Comparison of ENCODE assay signal across 9 cellular contexts in genomic region chr11:112227471-112227870, GRCh38. TPM values are rescaled to one million over a fixed set of nuclear protein-coding genes. Genes with fewer than 3 reads are reported as not detected.
DNase-seq lines count a peak whose midpoint lies in the region; ATAC-seq and TF ChIP-seq lines count a peak whose summit lies in the region.
"Had no signal": no experiment of that assay in that cellular context is flagged by ENCODE, and none has a peak within 500 bp of the region (broad histone marks: within the 10 kb centered on the region; RNA-seq: fewer than 3 reads in every experiment).

No MANE protein-coding gene starts in this region.

- peaks cover 9 to 18% (median 10%) of the 10 kb centered on the region in 3 donors for H3K4me1 ChIP-seq in skeletal muscle tissue (ENCODE audit: control insufficient read depth in 3 of 3, insufficient read depth in 3 of 3, low read length in 3 of 3)

- POLR2A ChIA-PET in activated B cell treated with CpG ODN at 0.5 μM for 24 hours (lab: Charles Lee), result interaction anchor here (1.3 to 3.1 kb wide), 3 partner anchors 48 to 356 kb away, joined by 3 to 26 read pairs (median 7); partner anchors contain the start of gene ALG9

- peak overlapping the region; percentile 92 for H3K4me3 Mint-ChIP-seq in activated B cell treated with CpG ODN at 0.5 μM for 24 hours

- H3K9me3 ChIP-seq in skeletal muscle tissue (ENCODE audit: control insufficient read depth in 3 of 3, low read length in 3 of 3), result no peaks in the 10 kb centered on the region

- peak overlapping the region; percentile 96 for H3K27ac Mint-ChIP-seq in activated B cell treated with CpG ODN at 0.5 μM for 24 hours

- peak overlapping the region; percentile 80; the same call in 1 of the 2 replicates for H3K4me3 ChIP-seq in H7 (ENCODE audit: insufficient read depth, low read depth, low read length)
- H3K4me3 ChIP-seq in fibroblast of villous mesenchyme (ENCODE audit: low read depth, low read length), result peak overlapping the region; percentile 87
- peak overlapping the region; percentile 83 to 100 (median 99) for H3K4me3 ChIP-seq in skeletal muscle tissue (ENCODE audit: low read length in 3 of 3)

- no peak for TF ChIP-seq CTCF in activated B cell treated with CpG ODN at 0.5 μM for 24 hours (IDR thresholded peaks at IDR 0.05)
- no peak for TF ChIP-seq CTCF in fibroblast of villous mesenchyme (IDR thresholded peaks at IDR 0.05; ENCODE audit: insufficient read depth, low read depth, low read length)

- H3K9ac ChIP-seq in skeletal muscle tissue (ENCODE audit: low read depth in 1 of 3, low read length in 3 of 3), result peak overlapping the region in 2 of 3 donors; percentile 88 to 100

- DNase-seq in H7, result no peak
- no peak for DNase-seq in activated B cell treated with CpG ODN at 0.5 μM for 24 hours
- no peak for DNase-seq in fibroblast of villous mesenchyme (ENCODE audit: low read depth)
- DNase-seq in NCI-H2171 (lab: John Stamatoyannopoulos, UW), result no peak
- no peak for DNase-seq in head of caudate nucleus
- no peak for DNase-seq in NOMO-1 treated with DMSO at 0.1 percent for 48 hours (lab: John Stamatoyannopoulos, UW; ENCODE audit: unreplicated experiment)
- DNase-seq: NCI-H1048 had no signal

- H3K27me3 ChIP-seq in H7 (ENCODE audit: control insufficient read depth, insufficient read depth, low read length) (no peaks in the 10 kb centered on the region), skeletal muscle tissue (ENCODE audit: control insufficient read depth in 3 of 3, insufficient read depth in 3 of 3, low read length in 3 of 3) (no peaks in the 10 kb centered on the region)

- peak overlapping the region; percentile 98 for H3K27ac ChIP-seq in skeletal muscle tissue (ENCODE audit: low read depth, low read length)

- H3K4me1 Mint-ChIP-seq in activated B cell treated with CpG ODN at 0.5 μM for 24 hours, result peaks cover 13% of the 10 kb centered on the region

- intact Hi-C loops in activated B cell treated with CpG ODN at 0.5 μM for 24 hours (cut with micrococcal nuclease), result loop anchor here (2.0 kb wide), 6 partner anchors 53 to 1799 kb away; partner anchors contain the start of genes ALG9, CFAP68, FDX1 and FDXACB1
- intact Hi-C loops in head of caudate nucleus (cut with DNase I), result loop anchor here (2.0 kb wide), 1 partner anchor 53 kb away; no protein-coding TSS in a partner anchor

- ATAC-seq in activated B cell treated with CpG ODN at 0.5 μM for 24 hours (ENCODE audit: low read depth) (no peak), GM19467 (IDR thresholded peaks at IDR 0.05; ENCODE audit: unreplicated experiment) (no peak)

- CTCF ChIA-PET in activated B cell treated with CpG ODN at 0.5 μM for 24 hours (lab: Charles Lee), result interaction anchor here (2.8 kb wide), 1 partner anchor 53 kb away, joined by 17 read pairs; no protein-coding TSS in a partner anchor

- H3K36me3 ChIP-seq in H7 (replicated peaks; ENCODE audit: control insufficient read depth, insufficient read depth, low read length), result peaks cover 3% of the 10 kb centered on the region
- H3K36me3 ChIP-seq in skeletal muscle tissue (ENCODE audit: control insufficient read depth in 3 of 3, insufficient read depth in 3 of 3, low read length in 3 of 3), result peaks cover 9 to 23% (median 19%) of the 10 kb centered on the region in 3 donors

- no peaks in the 10 kb centered on the region for H3K9me3 Mint-ChIP-seq in activated B cell treated with CpG ODN at 0.5 μM for 24 hours

- no peaks in the 10 kb centered on the region for H3K27me3 Mint-ChIP-seq in activated B cell treated with CpG ODN at 0.5 μM for 24 hours

- peaks cover 41% of the 10 kb centered on the region for H3K36me3 Mint-ChIP-seq in activated B cell treated with CpG ODN at 0.5 μM for 24 hours (ENCODE audit: low read depth)

RNA-seq across cellular contexts. Expression of gene PTS, which starts 1.2 kb away (rescaled TPM):
- 13.3 and 17.2 TPM in 2 replicates for total RNA-seq in H7 (2014; rRNA removed; shearing (Covaris generic))
- total RNA-seq in activated B cell treated with CpG ODN at 0.5 μM for 24 hours (22.7 and 30.4 TPM in 2 replicates), fibroblast of villous mesenchyme (59.9 and 67.8 TPM in 2 replicates), skeletal muscle tissue (13.0 TPM)

RNA-seq across cellular contexts. Expression of gene PLET1, which starts 33.2 kb away (rescaled TPM):
- total RNA-seq in H7 (2014; rRNA removed; shearing (Covaris generic)), result not detected in 2 replicates
- not detected in 2 replicates for total RNA-seq in activated B cell treated with CpG ODN at 0.5 μM for 24 hours
- total RNA-seq in fibroblast of villous mesenchyme, result not detected in 2 replicates
- total RNA-seq in skeletal muscle tissue, result not detected

RNA-seq across cellular contexts. Expression of gene BCO2, which starts 52.2 kb away (rescaled TPM):
- 0.48 and 1.5 TPM in 2 replicates for total RNA-seq in H7 (2014; rRNA removed; shearing (Covaris generic))
- total RNA-seq in activated B cell treated with CpG ODN at 0.5 μM for 24 hours (1.4 and 3.2 TPM in 2 replicates), fibroblast of villous mesenchyme (0.97 and 3.0 TPM in 2 replicates), skeletal muscle tissue (9.4 TPM)
